Comparison of ENCODE assay signal across 4 cellular contexts in genomic region chr4:128741751-128742150, GRCh38.
DNase-seq lines count a peak whose midpoint lies in the region; ATAC-seq, FAIRE-seq and TF ChIP-seq lines count a peak whose summit lies in the region.
"Not testable (repeated sequence)": the region's sequence is repeated elsewhere in the genome, so short reads cannot be mapped to it uniquely, and the experiment has no call there.

No MANE protein-coding gene starts in this region.

- H3K18ac ChIP-seq in neuronal stem cell (ENCODE audit: low read length) = peak overlapping the region; percentile 70

- TF ChIP-seq EP300 in K562 (IDR thresholded peaks at IDR 0.05; ENCODE audit: low read length) = not testable (repeated sequence)

- H4K8ac ChIP-seq in neuronal stem cell (ENCODE audit: low read depth, low read length) = not testable (repeated sequence)

- H2AK5ac ChIP-seq in neuronal stem cell (ENCODE audit: low read depth, low read length) = not testable (repeated sequence)

- H3K4ac ChIP-seq in neuronal stem cell (ENCODE audit: low read length) = not testable (repeated sequence)

- H3K4me3 ChIP-seq in K562; neuronal stem cell (ENCODE audit: low read length in 2 of 2): not testable (repeated sequence)

- not testable (repeated sequence) for H3K36me3 ChIP-seq in K562 (ENCODE audit: control insufficient read depth, insufficient read depth, low read length); neuronal stem cell (replicated peaks in 1 of 2; ENCODE audit: control insufficient read depth in 2 of 2, insufficient read depth in 2 of 2, low read length in 2 of 2)

- H4K91ac ChIP-seq in neuronal stem cell (ENCODE audit: low read depth, low read length, poor library complexity) = not testable (repeated sequence)

- not testable (repeated sequence) for H4K20me1 ChIP-seq in K562 (replicated peaks; ENCODE audit: control insufficient read depth, insufficient read depth, low read length)

- intact Hi-C loops in K562 (cut with micrococcal nuclease) = not testable (repeated sequence)

- H3K27ac ChIP-seq in K562 (ENCODE audit: extremely low read depth, low read depth, low read length); neuronal stem cell (replicated peaks; ENCODE audit: low read length): not testable (repeated sequence)

- H3K27me3 ChIP-seq in K562 (ENCODE audit: control insufficient read depth in 2 of 2, insufficient read depth in 2 of 2, low read length in 2 of 2); neuronal stem cell (ENCODE audit: control insufficient read depth in 3 of 3, insufficient read depth in 3 of 3, low read depth in 1 of 3, low read length in 3 of 3): not testable (repeated sequence)

- not testable (repeated sequence) for H2BK15ac ChIP-seq in neuronal stem cell (ENCODE audit: low read length)

- peak; percentile 7 for DNase-seq in NAMALWA (ENCODE audit: low spot score)
- DNase-seq in K562 (ENCODE audit: extremely low read depth in 1 of 4, low spot score in 3 of 4); neuronal stem cell (ENCODE audit: low spot score): not testable (repeated sequence)
- peak; percentile 6 to 8 for DNase-seq in erythroblast (lab: John Stamatoyannopoulos, UW)

- not testable (repeated sequence) for H3K9me3 ChIP-seq in K562 (replicated peaks; ENCODE audit: control insufficient read depth, insufficient read depth, low read depth, low read length); neuronal stem cell (replicated peaks in 1 of 2; ENCODE audit: control insufficient read depth in 2 of 2, insufficient read depth in 1 of 2, low read depth in 1 of 2, low read length in 2 of 2)

- H3K79me1 ChIP-seq in neuronal stem cell (ENCODE audit: low read depth, low read length) = not testable (repeated sequence)

- not testable (repeated sequence) for BruUV-seq in K562 (replicated peaks; lab: Mats Ljungman, UMichigan)

- not testable (repeated sequence) for H3K23ac ChIP-seq in neuronal stem cell (ENCODE audit: low read depth, low read length, poor library complexity)

- H2BK12ac ChIP-seq in neuronal stem cell (ENCODE audit: low read length) = not testable (repeated sequence)

- not testable (repeated sequence) for H2AFZ ChIP-seq in K562 (ENCODE audit: low read depth, low read length)
- H2AFZ ChIP-seq in neuronal stem cell (ENCODE audit: low read length) = peak overlapping the region; percentile 35

- not testable (repeated sequence) for H2BK120ac ChIP-seq in neuronal stem cell (ENCODE audit: low read depth, low read length)

- TF ChIP-seq POLR2A in K562 (conservative IDR thresholded peaks at IDR 0.05); erythroblast (IDR thresholded peaks at IDR 0.05; ENCODE audit: low read length): not testable (repeated sequence)

- TF ChIP-seq CTCF in K562 (IDR thresholded peaks at IDR 0.05 in 2 of 3, conservative IDR thresholded peaks at IDR 0.05 in 1 of 3; ENCODE audit: insufficient read depth in 2 of 3, low read depth in 1 of 3, low read length in 3 of 3) = not testable (repeated sequence)

- not testable (repeated sequence) for H2BK5ac ChIP-seq in neuronal stem cell (ENCODE audit: low read length)

- in situ Hi-C loops in K562 (cut with MboI) = not testable (repeated sequence)

- not testable (repeated sequence) for ATAC-seq in K562

- not testable (repeated sequence) for H3K9ac ChIP-seq in K562 (ENCODE audit: insufficient read depth in 1 of 2, low read depth in 2 of 2, low read length in 2 of 2); neuronal stem cell (ENCODE audit: low read depth, low read length, poor library complexity)

- H3K9me1 ChIP-seq in K562 (ENCODE audit: control insufficient read depth, insufficient read depth, low read length) = not testable (repeated sequence)

- WGBS in K562 (ENCODE audit: insufficient coverage, low coverage, missing lambda C conversion rate) = 76% methylated on average over 7 of the region's 7 CpGs
- no CpG with 5 or more reads among the region's 7 CpGs for WGBS in neuronal stem cell (ENCODE audit: extremely low coverage in 2 of 2, insufficient read length in 2 of 2, insufficient replicate concordance in 1 of 2), 2 donors

- POLR2A ChIA-PET in K562 (lab: Yijun Ruan, JAX) = not testable (repeated sequence)

- CTCF ChIA-PET in K562 (lab: Yijun Ruan, JAX; ENCODE audit: low intra/inter-chr PET ratio) = not testable (repeated sequence)

- H3K14ac ChIP-seq in neuronal stem cell (ENCODE audit: low read length) = peak overlapping the region; percentile 71

- H3K4me2 ChIP-seq in K562 (ENCODE audit: insufficient read depth, low read length); neuronal stem cell (ENCODE audit: insufficient read depth, low read length, poor library complexity, severe bottlenecking): not testable (repeated sequence)

- not testable (repeated sequence) for H3K4me1 ChIP-seq in K562 (replicated peaks in 1 of 2; ENCODE audit: control insufficient read depth in 2 of 2, insufficient read depth in 2 of 2, low read length in 2 of 2); neuronal stem cell (ENCODE audit: control insufficient read depth in 2 of 2, insufficient read depth in 1 of 2, low read depth in 1 of 2, low read length in 2 of 2)

- FAIRE-seq in K562 (lab: Jason Lieb, UNC) = not testable (repeated sequence)

- not testable (repeated sequence) for TF ChIP-seq RAD21 in K562 (CRISPR knock-in tag; conservative IDR thresholded peaks at IDR 0.05 in 1 of 2, IDR thresholded peaks at IDR 0.05 in 1 of 2)

- H3K79me2 ChIP-seq in K562 (ENCODE audit: control insufficient read depth, insufficient read depth, low read length) = not testable (repeated sequence)

TF ChIP-seq in K562, 482 proteins besides CTCF, POLR2A, EP300 and RAD21:
- peak; percentile 42 for TF ChIP-seq RBM25 (IDR thresholded peaks at IDR 0.05; ENCODE audit: low read depth, low read length, severe bottlenecking)
- peak; percentile 29; the same call in 1 of the 2 replicates for TF ChIP-seq SP1 (CRISPR knock-in tag; IDR thresholded peaks at IDR 0.05)
- peak; percentile 78 for TF ChIP-seq NFYB (IDR thresholded peaks at IDR 0.05; ENCODE audit: extremely low read depth, insufficient read length)
- 0 out of 2 replicates have a peak, but pooled peaks have one; percentile 24 for TF ChIP-seq CC2D1A (IDR thresholded peaks at IDR 0.05)
